Comparison of ENCODE assay signal across 1 cellular context in the genomic region with DNA sequence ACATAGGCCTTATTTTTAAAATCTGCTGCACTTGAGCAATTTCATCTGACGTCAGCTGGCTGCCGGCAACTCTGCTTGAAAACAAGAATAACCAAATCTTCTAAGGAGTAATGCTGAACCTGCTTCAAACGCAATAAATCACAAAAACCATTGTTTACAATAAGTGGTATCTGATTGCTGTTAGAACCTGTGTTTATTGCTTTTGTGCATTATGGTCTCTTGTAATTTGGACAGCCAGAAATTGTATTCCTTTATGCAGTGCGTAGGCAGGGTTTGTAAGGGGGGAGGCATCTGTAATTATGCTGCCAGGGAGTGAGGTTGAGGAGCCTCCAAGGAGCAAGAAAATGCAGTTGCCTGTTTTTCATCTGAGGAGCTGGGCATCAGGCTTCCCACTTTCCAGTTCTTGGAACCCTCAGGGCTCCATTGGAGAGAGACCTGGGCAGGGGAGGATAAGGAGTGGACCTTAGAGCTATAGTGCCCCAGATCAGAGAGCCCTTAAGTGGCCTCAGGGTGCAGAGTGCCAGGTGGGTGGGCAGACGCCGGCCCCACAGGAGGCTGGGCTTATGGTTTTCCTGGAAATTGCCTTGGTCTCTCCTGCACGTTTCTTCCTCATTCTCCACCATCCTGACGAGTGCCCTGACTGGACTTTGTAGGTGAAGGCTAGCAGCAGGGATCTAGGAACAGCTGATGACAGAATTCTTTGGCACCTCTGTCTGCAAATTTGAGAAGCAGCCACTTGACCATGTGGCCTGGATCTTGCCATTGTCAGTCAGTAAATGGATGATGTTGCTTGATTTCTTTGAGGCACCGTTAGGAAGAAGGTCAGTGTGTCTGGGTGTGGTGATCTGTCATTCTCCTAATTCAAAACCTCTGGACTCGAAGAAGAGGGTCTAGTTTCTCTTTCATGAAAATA.
A peak's percentile ranks its signal among the peaks of the same experiment; 100 is the strongest.
TF ChIP-seq lines count a peak whose summit lies in the region.

No MANE protein-coding gene starts in this region.

TF ChIP-seq in HEK293, 187 proteins besides CTCF, POLR2A, EP300 and RAD21 (continued from another document and continues in another):
- TF ChIP-seq, protein P1, sequence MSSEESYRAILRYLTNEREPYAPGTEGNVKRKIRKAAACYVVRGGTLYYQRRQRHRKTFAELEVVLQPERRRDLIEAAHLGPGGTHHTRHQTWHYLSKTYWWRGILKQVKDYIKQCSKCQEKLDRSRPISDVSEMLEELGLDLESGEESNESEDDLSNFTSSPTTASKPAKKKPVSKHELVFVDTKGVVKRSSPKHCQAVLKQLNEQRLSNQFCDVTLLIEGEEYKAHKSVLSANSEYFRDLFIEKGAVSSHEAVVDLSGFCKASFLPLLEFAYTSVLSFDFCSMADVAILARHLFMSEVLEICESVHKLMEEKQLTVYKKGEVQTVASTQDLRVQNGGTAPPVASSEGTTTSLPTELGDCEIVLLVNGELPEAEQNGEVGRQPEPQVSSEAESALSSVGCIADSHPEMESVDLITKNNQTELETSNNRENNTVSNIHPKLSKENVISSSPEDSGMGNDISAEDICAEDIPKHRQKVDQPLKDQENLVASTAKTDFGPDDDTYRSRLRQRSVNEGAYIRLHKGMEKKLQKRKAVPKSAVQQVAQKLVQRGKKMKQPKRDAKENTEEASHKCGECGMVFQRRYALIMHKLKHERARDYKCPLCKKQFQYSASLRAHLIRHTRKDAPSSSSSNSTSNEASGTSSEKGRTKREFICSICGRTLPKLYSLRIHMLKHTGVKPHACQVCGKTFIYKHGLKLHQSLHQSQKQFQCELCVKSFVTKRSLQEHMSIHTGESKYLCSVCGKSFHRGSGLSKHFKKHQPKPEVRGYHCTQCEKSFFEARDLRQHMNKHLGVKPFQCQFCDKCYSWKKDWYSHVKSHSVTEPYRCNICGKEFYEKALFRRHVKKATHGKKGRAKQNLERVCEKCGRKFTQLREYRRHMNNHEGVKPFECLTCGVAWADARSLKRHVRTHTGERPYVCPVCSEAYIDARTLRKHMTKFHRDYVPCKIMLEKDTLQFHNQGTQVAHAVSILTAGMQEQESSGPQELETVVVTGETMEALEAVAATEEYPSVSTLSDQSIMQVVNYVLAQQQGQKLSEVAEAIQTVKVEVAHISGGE (tag by site-specific recombination; conservative IDR thresholded peaks at IDR 0.05; ENCODE audit: low read depth): no peak
- TF ChIP-seq RBAK (tag by site-specific recombination; IDR thresholded peaks at IDR 0.05) (no peak), PRDM10 (tag by site-specific recombination; IDR thresholded peaks at IDR 0.05) (no peak), KLF16 (tag by site-specific recombination; IDR thresholded peaks at IDR 0.05) (no peak), ZNF658 (tag by site-specific recombination; IDR thresholded peaks at IDR 0.05) (no peak), PBX3 (CRISPR knock-in tag; IDR thresholded peaks at IDR 0.05) (no peak), OVOL3 (tag by site-specific recombination; IDR thresholded peaks at IDR 0.05) (peak; percentile 35; the same call in 1 of the 2 replicates), HOXC10 (CRISPR knock-in tag; IDR thresholded peaks at IDR 0.05) (no peak), HOXD13 (CRISPR knock-in tag; IDR thresholded peaks at IDR 0.05; ENCODE audit: borderline replicate concordance) (no peak), YY2 (tag by site-specific recombination; IDR thresholded peaks at IDR 0.05) (no peak), ZNF548 (tag by site-specific recombination; IDR thresholded peaks at IDR 0.05) (no peak), WT1 (tag by site-specific recombination; IDR thresholded peaks at IDR 0.05) (peak; percentile 96), ZNF19 (tag by site-specific recombination; IDR thresholded peaks at IDR 0.05; ENCODE audit: low read depth) (no peak), ZNF629 (tag by site-specific recombination; IDR thresholded peaks at IDR 0.05) (peak; percentile 83), ZNF169 (tag by site-specific recombination; IDR thresholded peaks at IDR 0.05) (no peak), ZNF274 (IDR thresholded peaks at IDR 0.05; ENCODE audit: low read length) (no peak), ZNF274 (tag by site-specific recombination; IDR thresholded peaks at IDR 0.05; ENCODE audit: borderline replicate concordance) (no peak), ZNF175 (tag by site-specific recombination; IDR thresholded peaks at IDR 0.05) (no peak), ZBTB7A (tag by site-specific recombination; IDR thresholded peaks at IDR 0.05; ENCODE audit: low read depth) (no peak), PRDM1 (tag by site-specific recombination; IDR thresholded peaks at IDR 0.05) (no peak), TCF7L2 (IDR thresholded peaks at IDR 0.05; ENCODE audit: borderline replicate concordance, low read depth, low read length) (peak; percentile 34; the same call in 1 of the 2 replicates), ZBTB44 (tag by site-specific recombination; IDR thresholded peaks at IDR 0.05) (peak; percentile 84), TRIM28 (IDR thresholded peaks at IDR 0.05; ENCODE audit: borderline replicate concordance, low read length) (peak; percentile 75; the same call in 1 of the 2 replicates), SP3 (tag by site-specific recombination; IDR thresholded peaks at IDR 0.05) (no peak), ZNF112 (tag by site-specific recombination; IDR thresholded peaks at IDR 0.05) (no peak), MZF1 (tag by site-specific recombination; IDR thresholded peaks at IDR 0.05; ENCODE audit: borderline replicate concordance) (no peak), ZNF211 (tag by site-specific recombination; IDR thresholded peaks at IDR 0.05; ENCODE audit: low read depth) (no peak), IKZF3 (tag by site-specific recombination; IDR thresholded peaks at IDR 0.05) (0 out of 2 replicates have a peak, but pooled peaks have one; percentile 9), ZNF747 (tag by site-specific recombination; IDR thresholded peaks at IDR 0.05) (no peak), ZNF677 (tag by site-specific recombination; IDR thresholded peaks at IDR 0.05) (no peak), ZNF223 (tag by site-specific recombination; IDR thresholded peaks at IDR 0.05) (no peak), ZFHX2 (tag by site-specific recombination; conservative IDR thresholded peaks at IDR 0.05) (peak; percentile 67), ZNF114 (tag by site-specific recombination; IDR thresholded peaks at IDR 0.05) (no peak), KLF9 (tag by site-specific recombination; IDR thresholded peaks at IDR 0.05; ENCODE audit: low read depth) (no peak), PATZ1 (tag by site-specific recombination; IDR thresholded peaks at IDR 0.05) (peak; percentile 62), ZNF610 (tag by site-specific recombination; IDR thresholded peaks at IDR 0.05; ENCODE audit: borderline replicate concordance) (no peak), MEIS1 (CRISPR knock-in tag; IDR thresholded peaks at IDR 0.05; ENCODE audit: borderline replicate concordance) (no peak), ZNF560 (tag by site-specific recombination; IDR thresholded peaks at IDR 0.05; ENCODE audit: borderline replicate concordance) (no peak), ZBTB1 (tag by site-specific recombination; IDR thresholded peaks at IDR 0.05) (no peak), ZBTB20 (tag by site-specific recombination; IDR thresholded peaks at IDR 0.05) (peak; percentile 90)
- TF ChIP-seq, protein P2, sequence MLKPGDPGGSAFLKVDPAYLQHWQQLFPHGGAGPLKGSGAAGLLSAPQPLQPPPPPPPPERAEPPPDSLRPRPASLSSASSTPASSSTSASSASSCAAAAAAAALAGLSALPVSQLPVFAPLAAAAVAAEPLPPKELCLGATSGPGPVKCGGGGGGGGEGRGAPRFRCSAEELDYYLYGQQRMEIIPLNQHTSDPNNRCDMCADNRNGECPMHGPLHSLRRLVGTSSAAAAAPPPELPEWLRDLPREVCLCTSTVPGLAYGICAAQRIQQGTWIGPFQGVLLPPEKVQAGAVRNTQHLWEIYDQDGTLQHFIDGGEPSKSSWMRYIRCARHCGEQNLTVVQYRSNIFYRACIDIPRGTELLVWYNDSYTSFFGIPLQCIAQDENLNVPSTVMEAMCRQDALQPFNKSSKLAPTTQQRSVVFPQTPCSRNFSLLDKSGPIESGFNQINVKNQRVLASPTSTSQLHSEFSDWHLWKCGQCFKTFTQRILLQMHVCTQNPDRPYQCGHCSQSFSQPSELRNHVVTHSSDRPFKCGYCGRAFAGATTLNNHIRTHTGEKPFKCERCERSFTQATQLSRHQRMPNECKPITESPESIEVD (tag by site-specific recombination; IDR thresholded peaks at IDR 0.05): peak; percentile 96
- TF ChIP-seq, protein P3, sequence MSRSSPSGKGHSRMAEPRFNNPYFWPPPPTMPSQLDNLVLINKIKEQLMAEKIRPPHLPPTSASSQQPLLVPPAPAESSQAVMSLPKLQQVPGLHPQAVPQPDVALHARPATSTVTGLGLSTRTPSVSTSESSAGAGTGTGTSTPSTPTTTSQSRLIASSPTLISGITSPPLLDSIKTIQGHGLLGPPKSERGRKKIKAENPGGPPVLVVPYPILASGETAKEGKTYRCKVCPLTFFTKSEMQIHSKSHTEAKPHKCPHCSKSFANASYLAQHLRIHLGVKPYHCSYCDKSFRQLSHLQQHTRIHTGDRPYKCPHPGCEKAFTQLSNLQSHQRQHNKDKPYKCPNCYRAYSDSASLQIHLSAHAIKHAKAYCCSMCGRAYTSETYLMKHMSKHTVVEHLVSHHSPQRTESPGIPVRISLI (tag by site-specific recombination; IDR thresholded peaks at IDR 0.05): no peak
- TF ChIP-seq, protein P4, sequence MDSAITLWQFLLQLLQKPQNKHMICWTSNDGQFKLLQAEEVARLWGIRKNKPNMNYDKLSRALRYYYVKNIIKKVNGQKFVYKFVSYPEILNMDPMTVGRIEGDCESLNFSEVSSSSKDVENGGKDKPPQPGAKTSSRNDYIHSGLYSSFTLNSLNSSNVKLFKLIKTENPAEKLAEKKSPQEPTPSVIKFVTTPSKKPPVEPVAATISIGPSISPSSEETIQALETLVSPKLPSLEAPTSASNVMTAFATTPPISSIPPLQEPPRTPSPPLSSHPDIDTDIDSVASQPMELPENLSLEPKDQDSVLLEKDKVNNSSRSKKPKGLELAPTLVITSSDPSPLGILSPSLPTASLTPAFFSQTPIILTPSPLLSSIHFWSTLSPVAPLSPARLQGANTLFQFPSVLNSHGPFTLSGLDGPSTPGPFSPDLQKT (IDR thresholded peaks at IDR 0.05; ENCODE audit: borderline replicate concordance, low read depth, low read length): no peak
